Comparison of ENCODE assay signal across 24 cellular contexts in genomic region chr3:178193846-178194245, GRCh38.
A peak's percentile ranks its signal among the peaks of the same experiment; 100 is the strongest.
DNase-seq lines count a peak whose midpoint lies in the region; ATAC-seq and TF ChIP-seq lines count a peak whose summit lies in the region.
"Had no signal": no experiment of that assay in that cellular context is flagged by ENCODE, and none has a peak within 500 bp of the region (broad histone marks: within the 10 kb centered on the region; RNA-seq: fewer than 3 reads in every experiment).

No MANE protein-coding gene starts in this region.

- H3K4me3 Mint-ChIP-seq in MCF 10A (ENCODE audit: unreplicated experiment) = no peak overlapping the region
- H3K4me3 Mint-ChIP-seq in activated naive CD8-positive, alpha-beta T cell treated with anti-CD3 and anti-CD28 coated beads, Interleukin-2, amount 50 U/mL, for 24 hours = no peak overlapping the region

- 0 out of 2 replicates have a peak, but pooled peaks cover 3% of the 10 kb centered on the region for H3K9me2 ChIP-seq in PC-9 (ENCODE audit: insufficient read depth)

- H3K4me2 ChIP-seq in PC-9 = no peak overlapping the region
- H3K4me2 ChIP-seq: BLaER1 treated with 17β-estradiol and CSF1 and Interleukin-3, amounts not matched to agents 10 nM and 100 nM had no signal

- H3K79me2 ChIP-seq in PC-9 (ENCODE audit: low read depth) = no peaks in the 10 kb centered on the region

- H3K27ac Mint-ChIP-seq in MCF 10A (ENCODE audit: low read depth, unreplicated experiment) = no peak overlapping the region
- H3K27ac Mint-ChIP-seq in activated naive CD8-positive, alpha-beta T cell treated with anti-CD3 and anti-CD28 coated beads, Interleukin-2, amount 50 U/mL, for 24 hours = no peak overlapping the region

- DNase-seq in MCF 10A (ENCODE audit: unreplicated experiment) = peak; percentile 59
- no peak for DNase-seq in breast epithelium (ENCODE audit: low spot score in 2 of 2)
- no peak for DNase-seq in PC-9
- DNase-seq in dermis blood vessel endothelial cell = peak; percentile 82
- no peak for DNase-seq in testis
- no peak for DNase-seq in activated naive CD8-positive, alpha-beta T cell treated with anti-CD3 and anti-CD28 coated beads, Interleukin-2, amount 50 U/mL, for 24 hours
- DNase-seq in NCI-H1694 (lab: John Stamatoyannopoulos, UW) = no peak
- DNase-seq: ACHN, DMS53, EL, GF-D8, KG1, MV-4-11, NCI-H1105 treated with DMSO at 0.1 percent for 48 hours, NCI-H2081, NCI-H2171, NCI-H345, NCI-H524, RPMI8226, SHP77 treated with DMSO at 0.1 percent for 48 hours had no signal

- no peak for ATAC-seq in activated naive CD8-positive, alpha-beta T cell treated with anti-CD3 and anti-CD28 coated beads, Interleukin-2, amount 50 U/mL, for 24 hours
- ATAC-seq in HG02938 (IDR thresholded peaks at IDR 0.05; ENCODE audit: unreplicated experiment) = no peak

- no peaks in the 10 kb centered on the region for H3K27me3 Mint-ChIP-seq in MCF 10A (ENCODE audit: insufficient read depth, unreplicated experiment)
- H3K27me3 Mint-ChIP-seq in activated naive CD8-positive, alpha-beta T cell treated with anti-CD3 and anti-CD28 coated beads, Interleukin-2, amount 50 U/mL, for 24 hours = no peaks in the 10 kb centered on the region

- H3K36me3 ChIP-seq in breast epithelium = no peaks in the 10 kb centered on the region
- no peaks in the 10 kb centered on the region for H3K36me3 ChIP-seq in PC-9 (ENCODE audit: low read depth)
- H3K36me3 ChIP-seq in testis (ENCODE audit: low read depth, missing control alignments) = no peaks in the 10 kb centered on the region
- H3K36me3 ChIP-seq: BLaER1 treated with 17β-estradiol and CSF1 and Interleukin-3, amounts not matched to agents 10 nM and 100 nM had no signal

- peak overlapping the region; percentile 45 for H2AFZ ChIP-seq in PC-9

- BruUV-seq in MCF 10A (replicated peaks; lab: Mats Ljungman, UMichigan) (no TSS peak), PC-9 (replicated peaks; lab: Mats Ljungman, UMichigan) (no TSS peak)

- no peak for TF ChIP-seq CTCF in MCF 10A (IDR thresholded peaks at IDR 0.05; ENCODE audit: unreplicated experiment)
- no peak for TF ChIP-seq CTCF in breast epithelium (IDR thresholded peaks at IDR 0.05)
- no peak for TF ChIP-seq CTCF in PC-9 (conservative IDR thresholded peaks at IDR 0.05)
- TF ChIP-seq CTCF in testis (IDR thresholded peaks at IDR 0.05) = no peak

- CTCF ChIA-PET in MCF 10A (lab: Yijun Ruan, JAX) = no interaction called here
- CTCF ChIA-PET in PC-9 (lab: Charles Lee) = no interaction called here

- H4K20me1 ChIP-seq in PC-9 (ENCODE audit: insufficient read depth) = no peaks in the 10 kb centered on the region
- H4K20me1 ChIP-seq: BLaER1 treated with 17β-estradiol and CSF1 and Interleukin-3, amounts not matched to agents 10 nM and 100 nM had no signal

- intact Hi-C loops in MCF 10A (cut with micrococcal nuclease) = no loop called here
- intact Hi-C loops in breast epithelium (cut with DNase I; ENCODE audit: low total_unique reads) = no loop called here
- intact Hi-C loops in PC-9 (cut with micrococcal nuclease; ENCODE audit: unreplicated experiment) = no loop called here
- intact Hi-C loops in testis (cut with DNase I; ENCODE audit: low total_unique reads) = no loop called here

- H3K9me3 Mint-ChIP-seq in MCF 10A (ENCODE audit: unreplicated experiment) = peaks cover 12% of the 10 kb centered on the region
- H3K9me3 Mint-ChIP-seq in activated naive CD8-positive, alpha-beta T cell treated with anti-CD3 and anti-CD28 coated beads, Interleukin-2, amount 50 U/mL, for 24 hours = no peaks in the 10 kb centered on the region

- H3K4me1 ChIP-seq in breast epithelium (no peaks in the 10 kb centered on the region), PC-9 (replicated peaks; ENCODE audit: insufficient read depth) (no peaks in the 10 kb centered on the region), testis (no peaks in the 10 kb centered on the region)
- H3K4me1 ChIP-seq: BLaER1 treated with 17β-estradiol and CSF1 and Interleukin-3, amounts not matched to agents 10 nM and 100 nM had no signal

- H3K36me3 Mint-ChIP-seq in MCF 10A (ENCODE audit: insufficient read depth, unreplicated experiment) = no peaks in the 10 kb centered on the region
- no peaks in the 10 kb centered on the region for H3K36me3 Mint-ChIP-seq in activated naive CD8-positive, alpha-beta T cell treated with anti-CD3 and anti-CD28 coated beads, Interleukin-2, amount 50 U/mL, for 24 hours (ENCODE audit: low read depth)

- H3K27me3 ChIP-seq in breast epithelium (no peaks in the 10 kb centered on the region), PC-9 (ENCODE audit: insufficient read depth, low read depth) (no peaks in the 10 kb centered on the region), testis (no peaks in the 10 kb centered on the region)
- H3K27me3 ChIP-seq: BLaER1 treated with 17β-estradiol and CSF1 and Interleukin-3, amounts not matched to agents 10 nM and 100 nM had no signal

- TF ChIP-seq POLR2A in breast epithelium (IDR thresholded peaks at IDR 0.05) (no peak), testis (IDR thresholded peaks at IDR 0.05) (no peak)

- H3K4me1 Mint-ChIP-seq in MCF 10A (ENCODE audit: insufficient read depth, unreplicated experiment) = peaks cover 32% of the 10 kb centered on the region
- H3K4me1 Mint-ChIP-seq in activated naive CD8-positive, alpha-beta T cell treated with anti-CD3 and anti-CD28 coated beads, Interleukin-2, amount 50 U/mL, for 24 hours = peaks cover 4% of the 10 kb centered on the region

- WGBS in testis, 2 donors = 67 to 70% methylated on average over 1 of the region's 1 CpG

- POLR2A ChIA-PET in MCF 10A (lab: Yijun Ruan, JAX) (interaction anchor here (1.2 kb wide), 1 partner anchor 370 kb away, joined by 4 read pairs; no protein-coding TSS in a partner anchor), PC-9 (lab: Charles Lee; ENCODE audit: unreplicated experiment) (no interaction called here)

- H3K9me3 ChIP-seq in breast epithelium (no peaks in the 10 kb centered on the region), PC-9 (ENCODE audit: insufficient read depth, low read depth) (no peaks in the 10 kb centered on the region), testis (no peaks in the 10 kb centered on the region)
- H3K9me3 ChIP-seq: BLaER1 treated with 17β-estradiol and CSF1 and Interleukin-3, amounts not matched to agents 10 nM and 100 nM had no signal

- H3K4me3 ChIP-seq in breast epithelium (no peak overlapping the region), PC-9 (no peak overlapping the region), testis (no peak overlapping the region)
- H3K4me3 ChIP-seq: BLaER1 treated with 17β-estradiol and CSF1 and Interleukin-3, amounts not matched to agents 10 nM and 100 nM; SK-N-MC had no signal

- no peaks in the 10 kb centered on the region for H3F3A ChIP-seq in PC-9 (ENCODE audit: insufficient read depth, low read depth)

- H3K27ac ChIP-seq in breast epithelium = no peak overlapping the region
- no peak overlapping the region for H3K27ac ChIP-seq in PC-9
- H3K27ac ChIP-seq in testis = no peak overlapping the region
- H3K27ac ChIP-seq: 22Rv1; BLaER1 treated with 17β-estradiol and CSF1 and Interleukin-3, amounts not matched to agents 10 nM and 100 nM; SK-N-MC had no signal

Comparison
In these comparisons a context has a peak if more than half of its experiments do, and no peak if none do; other contexts are left out.
1. DNase-seq: peak in MCF 10A (single experiment) and dermis blood vessel endothelial cell (single experiment); none in breast epithelium (0 of 2), PC-9 (0 of 2), testis (single experiment), activated naive CD8-positive, alpha-beta T cell treated with anti-CD3 and anti-CD28 coated beads, Interleukin-2, amount 50 U/mL, for 24 hours (single experiment) and NCI-H1694 (single experiment).